In genomic region chr15:95267476-95267875, GRCh38 we compare ENCODE assay signal across 27 cellular contexts.
DNase-seq lines count a peak whose midpoint lies in the region; TF ChIP-seq lines count a peak whose summit lies in the region.
"Had no signal": no experiment of that assay in that cellular context is flagged by ENCODE, and none has a peak within 500 bp of the region (broad histone marks: within the 10 kb centered on the region; RNA-seq: fewer than 3 reads in every experiment).

No MANE protein-coding gene starts in this region.

- no peaks in the 10 kb centered on the region for H3K9me3 Mint-ChIP-seq in progenitor cell of endocrine pancreas (ENCODE audit: low read depth)
- H3K9me3 Mint-ChIP-seq: dendritic cell treated with granulocyte-macrophage colony-stimulating factor and Interleukin-4, amounts not matched to agents 40 ng/mL and 50 ng/mL, for 4 days; naive thymus-derived CD8-positive, alpha-beta T cell; T-helper 1 cell treated with Interleukin-12 subunit alpha and Interleukin-12 subunit beta and Interleukin-4 antibody, amounts not matched to agents 30 μg/mL and 1 μg/mL, for 36 hours had no signal

- WGBS in transverse colon (ENCODE audit: low coverage in 1 of 2), 2 donors = 50 to 53% methylated on average over 2 to 3 of the region's 3 CpGs
- 77% methylated on average over 3 of the region's 3 CpGs for WGBS in suprapubic skin

- intact Hi-C loops in transverse colon (cut with DNase I; ENCODE audit: low total_unique reads) = no loop called here

- TF ChIP-seq CTCF in fibroblast of mammary gland (conservative IDR thresholded peaks at IDR 0.05; ENCODE audit: control insufficient read depth, insufficient read depth, low read depth, low read length) (peak; percentile 3), progenitor cell of endocrine pancreas (IDR thresholded peaks at IDR 0.05; ENCODE audit: unreplicated experiment) (peak; percentile 9), transverse colon (IDR thresholded peaks at IDR 0.05) (no peak), suprapubic skin (IDR thresholded peaks at IDR 0.05) (no peak)

- in situ Hi-C loops in transverse colon (cut with MboI; ENCODE audit: low pct_ligation_motif_present in 1 of 4, low pct_unique_long_range_greater_than_20kb in 1 of 4, low sequenced_read_pairs in 3 of 4) = loop anchor here (10.0 to 25.0 kb wide), 4 partner anchors 1057 to 1970 kb away; partner anchors contain the start of gene NR2F2 (in 2 of the 4)

- no peak overlapping the region for H3K4me3 Mint-ChIP-seq in progenitor cell of endocrine pancreas (ENCODE audit: low read depth)
- H3K4me3 Mint-ChIP-seq: activated CD8-positive, alpha-beta T cell treated with anti-CD3 and anti-CD28 coated beads, Interleukin-2, amount 10 ng/mL, durations not matched to agents 7 days and 5 days; brain; dendritic cell treated with granulocyte-macrophage colony-stimulating factor and Interleukin-4, amounts not matched to agents 40 ng/mL and 50 ng/mL, for 4 days; memory B cell; naive thymus-derived CD8-positive, alpha-beta T cell; stimulated activated memory B cell treated with anti-CD40 and anti-IgM and Interleukin-4, amounts not matched to agents 10 μg/mL and 1 μg/mL and 100 μg/mL, for 72 hours; T-helper 1 cell treated with Interleukin-12 subunit alpha and Interleukin-12 subunit beta and Interleukin-4 antibody, amounts not matched to agents 30 μg/mL and 1 μg/mL, for 36 hours had no signal

- peaks cover 2% of the 10 kb centered on the region for H3K4me1 Mint-ChIP-seq in progenitor cell of endocrine pancreas (ENCODE audit: low read depth)
- H3K4me1 Mint-ChIP-seq: memory B cell; naive thymus-derived CD8-positive, alpha-beta T cell; stimulated activated memory B cell treated with anti-CD40 and anti-IgM and Interleukin-4, amounts not matched to agents 10 μg/mL and 1 μg/mL and 100 μg/mL, for 72 hours had no signal

- no peaks in the 10 kb centered on the region for H3K36me3 Mint-ChIP-seq in progenitor cell of endocrine pancreas (ENCODE audit: insufficient read depth)
- H3K36me3 Mint-ChIP-seq: activated naive CD4-positive, alpha-beta T cell treated with anti-CD3 and anti-CD28 coated beads, Interleukin-2, amount 50 U/mL, for 72 hours; brain; memory B cell; naive thymus-derived CD8-positive, alpha-beta T cell; stimulated activated memory B cell treated with anti-CD40 and anti-IgM and Interleukin-4, amounts not matched to agents 10 μg/mL and 1 μg/mL and 100 μg/mL, for 72 hours had no signal

- no peaks in the 10 kb centered on the region for H3K9me3 ChIP-seq in transverse colon
- no peaks in the 10 kb centered on the region for H3K9me3 ChIP-seq in suprapubic skin
- H3K9me3 ChIP-seq: HAP-1 had no signal

- TF ChIP-seq EP300 in transverse colon (IDR thresholded peaks at IDR 0.05; ENCODE audit: low read depth) (no peak), suprapubic skin (IDR thresholded peaks at IDR 0.05) (no peak)

- no peak overlapping the region for H3K27ac Mint-ChIP-seq in progenitor cell of endocrine pancreas
- H3K27ac Mint-ChIP-seq: activated CD8-positive, alpha-beta T cell treated with anti-CD3 and anti-CD28 coated beads, Interleukin-2, amount 10 ng/mL, durations not matched to agents 7 days and 5 days; brain; dendritic cell treated with granulocyte-macrophage colony-stimulating factor and Interleukin-4, amounts not matched to agents 40 ng/mL and 50 ng/mL, for 4 days; memory B cell; naive thymus-derived CD8-positive, alpha-beta T cell; stimulated activated memory B cell treated with anti-CD40 and anti-IgM and Interleukin-4, amounts not matched to agents 10 μg/mL and 1 μg/mL and 100 μg/mL, for 72 hours had no signal

- H3K27me3 ChIP-seq in transverse colon (no peaks in the 10 kb centered on the region), suprapubic skin (no peaks in the 10 kb centered on the region)

- H3K4me1 ChIP-seq in transverse colon (peaks cover 0 to 5% (median 0%) of the 10 kb centered on the region in 4 donors), suprapubic skin (no peaks in the 10 kb centered on the region)
- H3K4me1 ChIP-seq: HAP-1 had no signal

- DNase-seq in MV-4-11 (lab: John Stamatoyannopoulos, UW) (peak; percentile 46), fibroblast of mammary gland (ENCODE audit: low read depth) (peak; percentile 67), progenitor cell of endocrine pancreas (ENCODE audit: low spot score, unreplicated experiment) (no peak), transverse colon (no peak), ecto neural progenitor cell (ENCODE audit: low spot score) (no peak), suprapubic skin (ENCODE audit: low spot score in 2 of 2) (no peak), SW 1271 (lab: John Stamatoyannopoulos, UW) (no peak)
- DNase-seq: activated CD8-positive, alpha-beta T cell treated with anti-CD3 and anti-CD28 coated beads, Interleukin-2, amount 10 ng/mL, durations not matched to agents 7 days and 5 days; activated T-cell treated with anti-CD3 and anti-CD28 coated beads, Interleukin-2, amount 50 U/mL, for 48 hours; AML-193; erythroblast; head of caudate nucleus; naive thymus-derived CD8-positive, alpha-beta T cell; NCI-H2029; NCI-H526 treated with DMSO at 0.1 percent for 48 hours; OCI-M1; stimulated activated CD4-positive, alpha-beta T cell treated with anti-CD3 and anti-CD28 coated beads, Interleukin-15, amount 100 ng/mL, for 24 hours; WERI-Rb-1 had no signal

- peaks cover 10% of the 10 kb centered on the region for H3K27me3 Mint-ChIP-seq in progenitor cell of endocrine pancreas
- H3K27me3 Mint-ChIP-seq: dendritic cell treated with granulocyte-macrophage colony-stimulating factor and Interleukin-4, amounts not matched to agents 40 ng/mL and 50 ng/mL, for 4 days; stimulated activated memory B cell treated with anti-CD40 and anti-IgM and Interleukin-4, amounts not matched to agents 10 μg/mL and 1 μg/mL and 100 μg/mL, for 72 hours had no signal

- no peak for TF ChIP-seq POLR2A in transverse colon (IDR thresholded peaks at IDR 0.05)
- no peak for TF ChIP-seq POLR2A in suprapubic skin (IDR thresholded peaks at IDR 0.05)

- no peak overlapping the region for H3K4me3 ChIP-seq in fibroblast of mammary gland (ENCODE audit: control insufficient read depth, low read depth, low read length)
- no peak overlapping the region for H3K4me3 ChIP-seq in transverse colon
- H3K4me3 ChIP-seq in suprapubic skin = no peak overlapping the region
- H3K4me3 ChIP-seq: HAP-1, K562 had no signal

- H3K27ac ChIP-seq in transverse colon (peak overlapping the region; percentile 46 to 73 (median 54)), suprapubic skin (no peak overlapping the region)
- H3K27ac ChIP-seq: HL-60, WERI-Rb-1 had no signal

- H3K36me3 ChIP-seq in transverse colon (no peaks in the 10 kb centered on the region), suprapubic skin (no peaks in the 10 kb centered on the region)
- H3K36me3 ChIP-seq: HAP-1, WERI-Rb-1 had no signal

Comparison
In these comparisons a context has a peak if more than half of its experiments do, and no peak if none do; other contexts are left out.
1. DNase-seq: peak in MV-4-11 (single experiment) and fibroblast of mammary gland (single experiment); none in progenitor cell of endocrine pancreas (single experiment), transverse colon (single experiment), ecto neural progenitor cell (single experiment), suprapubic skin (0 of 2) and SW 1271 (0 of 2).
2. CTCF ChIP-seq: peak in fibroblast of mammary gland (single experiment) and progenitor cell of endocrine pancreas (single experiment); none in transverse colon (0 of 5) and suprapubic skin (0 of 2).